In genomic region chr6:142841915-142842314, GRCh38 we compare ENCODE assay signal across 1 cellular context.
TF ChIP-seq lines count a peak whose summit lies in the region.

No MANE protein-coding gene starts in this region.

TF ChIP-seq in SK-N-SH, 30 proteins besides CTCF, POLR2A, EP300 and RAD21 (continued from another document):
- TF ChIP-seq FOSL2 (IDR thresholded peaks at IDR 0.05; ENCODE audit: borderline replicate concordance, low read depth) (no peak), REST (IDR thresholded peaks at IDR 0.05; ENCODE audit: low read depth, low read length) (no peak), SMC3 (IDR thresholded peaks at IDR 0.05; ENCODE audit: low read depth, low read length) (no peak), JUND (IDR thresholded peaks at IDR 0.05) (no peak)
